In the genomic region with DNA sequence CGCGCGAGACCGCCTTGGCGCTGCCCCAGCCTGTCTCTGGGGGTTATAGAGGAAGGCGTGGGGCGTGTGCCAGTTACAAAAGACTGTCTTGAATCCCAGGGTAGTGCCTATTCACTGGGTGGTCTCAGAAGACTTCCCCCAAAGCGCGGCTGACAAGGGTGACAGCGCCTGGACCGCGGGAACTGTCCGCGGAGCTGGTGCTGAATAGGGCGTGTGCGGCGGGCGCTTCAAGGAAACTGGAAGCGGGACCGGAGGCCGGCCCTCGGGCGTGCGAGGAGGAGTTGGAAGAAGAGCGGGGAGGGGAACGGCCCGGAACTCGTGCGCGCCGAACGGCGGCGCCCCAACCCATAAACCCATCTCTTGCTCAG, we compare ENCODE assay signal across 1 cellular context.
TF ChIP-seq lines count a peak whose summit lies in the region.

No MANE protein-coding gene starts in this region.

TF ChIP-seq in WTC11, 78 proteins besides CTCF, POLR2A, EP300 and RAD21 (continued from another document and continues in another):
- TF ChIP-seq, protein P1, sequence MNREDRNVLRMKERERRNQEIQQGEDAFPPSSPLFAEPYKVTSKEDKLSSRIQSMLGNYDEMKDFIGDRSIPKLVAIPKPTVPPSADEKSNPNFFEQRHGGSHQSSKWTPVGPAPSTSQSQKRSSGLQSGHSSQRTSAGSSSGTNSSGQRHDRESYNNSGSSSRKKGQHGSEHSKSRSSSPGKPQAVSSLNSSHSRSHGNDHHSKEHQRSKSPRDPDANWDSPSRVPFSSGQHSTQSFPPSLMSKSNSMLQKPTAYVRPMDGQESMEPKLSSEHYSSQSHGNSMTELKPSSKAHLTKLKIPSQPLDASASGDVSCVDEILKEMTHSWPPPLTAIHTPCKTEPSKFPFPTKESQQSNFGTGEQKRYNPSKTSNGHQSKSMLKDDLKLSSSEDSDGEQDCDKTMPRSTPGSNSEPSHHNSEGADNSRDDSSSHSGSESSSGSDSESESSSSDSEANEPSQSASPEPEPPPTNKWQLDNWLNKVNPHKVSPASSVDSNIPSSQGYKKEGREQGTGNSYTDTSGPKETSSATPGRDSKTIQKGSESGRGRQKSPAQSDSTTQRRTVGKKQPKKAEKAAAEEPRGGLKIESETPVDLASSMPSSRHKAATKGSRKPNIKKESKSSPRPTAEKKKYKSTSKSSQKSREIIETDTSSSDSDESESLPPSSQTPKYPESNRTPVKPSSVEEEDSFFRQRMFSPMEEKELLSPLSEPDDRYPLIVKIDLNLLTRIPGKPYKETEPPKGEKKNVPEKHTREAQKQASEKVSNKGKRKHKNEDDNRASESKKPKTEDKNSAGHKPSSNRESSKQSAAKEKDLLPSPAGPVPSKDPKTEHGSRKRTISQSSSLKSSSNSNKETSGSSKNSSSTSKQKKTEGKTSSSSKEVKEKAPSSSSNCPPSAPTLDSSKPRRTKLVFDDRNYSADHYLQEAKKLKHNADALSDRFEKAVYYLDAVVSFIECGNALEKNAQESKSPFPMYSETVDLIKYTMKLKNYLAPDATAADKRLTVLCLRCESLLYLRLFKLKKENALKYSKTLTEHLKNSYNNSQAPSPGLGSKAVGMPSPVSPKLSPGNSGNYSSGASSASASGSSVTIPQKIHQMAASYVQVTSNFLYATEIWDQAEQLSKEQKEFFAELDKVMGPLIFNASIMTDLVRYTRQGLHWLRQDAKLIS (CRISPR knock-in tag; IDR thresholded peaks at IDR 0.05; ENCODE audit: borderline replicate concordance) = peak; percentile 51; the same call in 1 of the 2 replicates
- TF ChIP-seq NFATC4 (CRISPR knock-in tag; IDR thresholded peaks at IDR 0.05) (no peak), NFE2L1 (CRISPR knock-in tag; IDR thresholded peaks at IDR 0.05) (peak; percentile 63; the same call in 1 of the 2 replicates), SMAD4 (CRISPR knock-in tag; IDR thresholded peaks at IDR 0.05) (peak; percentile 51; the same call in 1 of the 2 replicates), NFYB (CRISPR knock-in tag; conservative IDR thresholded peaks at IDR 0.05; ENCODE audit: low read depth) (peak; percentile 38; the same call in 1 of the 2 replicates), RORB (CRISPR knock-in tag; IDR thresholded peaks at IDR 0.05) (no peak), CBFB (CRISPR knock-in tag; IDR thresholded peaks at IDR 0.05; ENCODE audit: low read depth) (no peak), KAT7 (CRISPR knock-in tag; IDR thresholded peaks at IDR 0.05; ENCODE audit: borderline replicate concordance) (no peak), TEAD1 (CRISPR knock-in tag; IDR thresholded peaks at IDR 0.05) (peak; percentile 55; the same call in 1 of the 2 replicates), ZNF138 (CRISPR knock-in tag; conservative IDR thresholded peaks at IDR 0.05) (no peak; the same call in 1 of the 2 replicates), GTF2I (CRISPR knock-in tag; conservative IDR thresholded peaks at IDR 0.05) (no peak), SMAD3 (CRISPR knock-in tag; IDR thresholded peaks at IDR 0.05; ENCODE audit: borderline replicate concordance) (peak; percentile 40; the same call in 1 of the 2 replicates), MYBL2 (CRISPR knock-in tag; IDR thresholded peaks at IDR 0.05) (peak; percentile 80; the same call in 1 of the 2 replicates), JAZF1 (CRISPR knock-in tag; IDR thresholded peaks at IDR 0.05) (no peak), TCF7 (CRISPR knock-in tag; IDR thresholded peaks at IDR 0.05; ENCODE audit: low read depth) (no peak)
- TF ChIP-seq, protein P2, sequence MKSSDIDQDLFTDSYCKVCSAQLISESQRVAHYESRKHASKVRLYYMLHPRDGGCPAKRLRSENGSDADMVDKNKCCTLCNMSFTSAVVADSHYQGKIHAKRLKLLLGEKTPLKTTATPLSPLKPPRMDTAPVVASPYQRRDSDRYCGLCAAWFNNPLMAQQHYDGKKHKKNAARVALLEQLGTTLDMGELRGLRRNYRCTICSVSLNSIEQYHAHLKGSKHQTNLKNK (CRISPR knock-in tag; IDR thresholded peaks at IDR 0.05) = no peak
- TF ChIP-seq, protein P3, sequence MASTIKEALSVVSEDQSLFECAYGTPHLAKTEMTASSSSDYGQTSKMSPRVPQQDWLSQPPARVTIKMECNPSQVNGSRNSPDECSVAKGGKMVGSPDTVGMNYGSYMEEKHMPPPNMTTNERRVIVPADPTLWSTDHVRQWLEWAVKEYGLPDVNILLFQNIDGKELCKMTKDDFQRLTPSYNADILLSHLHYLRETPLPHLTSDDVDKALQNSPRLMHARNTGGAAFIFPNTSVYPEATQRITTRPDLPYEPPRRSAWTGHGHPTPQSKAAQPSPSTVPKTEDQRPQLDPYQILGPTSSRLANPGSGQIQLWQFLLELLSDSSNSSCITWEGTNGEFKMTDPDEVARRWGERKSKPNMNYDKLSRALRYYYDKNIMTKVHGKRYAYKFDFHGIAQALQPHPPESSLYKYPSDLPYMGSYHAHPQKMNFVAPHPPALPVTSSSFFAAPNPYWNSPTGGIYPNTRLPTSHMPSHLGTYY (CRISPR knock-in tag; IDR thresholded peaks at IDR 0.05) = no peak
- TF ChIP-seq, protein P4, sequence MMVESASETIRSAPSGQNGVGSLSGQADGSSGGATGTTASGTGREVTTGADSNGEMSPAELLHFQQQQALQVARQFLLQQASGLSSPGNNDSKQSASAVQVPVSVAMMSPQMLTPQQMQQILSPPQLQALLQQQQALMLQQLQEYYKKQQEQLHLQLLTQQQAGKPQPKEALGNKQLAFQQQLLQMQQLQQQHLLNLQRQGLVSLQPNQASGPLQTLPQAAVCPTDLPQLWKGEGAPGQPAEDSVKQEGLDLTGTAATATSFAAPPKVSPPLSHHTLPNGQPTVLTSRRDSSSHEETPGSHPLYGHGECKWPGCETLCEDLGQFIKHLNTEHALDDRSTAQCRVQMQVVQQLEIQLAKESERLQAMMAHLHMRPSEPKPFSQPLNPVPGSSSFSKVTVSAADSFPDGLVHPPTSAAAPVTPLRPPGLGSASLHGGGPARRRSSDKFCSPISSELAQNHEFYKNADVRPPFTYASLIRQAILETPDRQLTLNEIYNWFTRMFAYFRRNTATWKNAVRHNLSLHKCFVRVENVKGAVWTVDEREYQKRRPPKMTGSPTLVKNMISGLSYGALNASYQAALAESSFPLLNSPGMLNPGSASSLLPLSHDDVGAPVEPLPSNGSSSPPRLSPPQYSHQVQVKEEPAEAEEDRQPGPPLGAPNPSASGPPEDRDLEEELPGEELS (CRISPR knock-in tag; IDR thresholded peaks at IDR 0.05) = peak; percentile 54; the same call in 1 of the 2 replicates
- TF ChIP-seq, protein P5, sequence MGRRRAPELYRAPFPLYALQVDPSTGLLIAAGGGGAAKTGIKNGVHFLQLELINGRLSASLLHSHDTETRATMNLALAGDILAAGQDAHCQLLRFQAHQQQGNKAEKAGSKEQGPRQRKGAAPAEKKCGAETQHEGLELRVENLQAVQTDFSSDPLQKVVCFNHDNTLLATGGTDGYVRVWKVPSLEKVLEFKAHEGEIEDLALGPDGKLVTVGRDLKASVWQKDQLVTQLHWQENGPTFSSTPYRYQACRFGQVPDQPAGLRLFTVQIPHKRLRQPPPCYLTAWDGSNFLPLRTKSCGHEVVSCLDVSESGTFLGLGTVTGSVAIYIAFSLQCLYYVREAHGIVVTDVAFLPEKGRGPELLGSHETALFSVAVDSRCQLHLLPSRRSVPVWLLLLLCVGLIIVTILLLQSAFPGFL (CRISPR knock-in tag; IDR thresholded peaks at IDR 0.05; ENCODE audit: borderline replicate concordance) = no peak
- TF ChIP-seq, protein P6, sequence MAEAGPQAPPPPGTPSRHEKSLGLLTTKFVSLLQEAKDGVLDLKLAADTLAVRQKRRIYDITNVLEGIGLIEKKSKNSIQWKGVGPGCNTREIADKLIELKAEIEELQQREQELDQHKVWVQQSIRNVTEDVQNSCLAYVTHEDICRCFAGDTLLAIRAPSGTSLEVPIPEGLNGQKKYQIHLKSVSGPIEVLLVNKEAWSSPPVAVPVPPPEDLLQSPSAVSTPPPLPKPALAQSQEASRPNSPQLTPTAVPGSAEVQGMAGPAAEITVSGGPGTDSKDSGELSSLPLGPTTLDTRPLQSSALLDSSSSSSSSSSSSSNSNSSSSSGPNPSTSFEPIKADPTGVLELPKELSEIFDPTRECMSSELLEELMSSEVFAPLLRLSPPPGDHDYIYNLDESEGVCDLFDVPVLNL (CRISPR knock-in tag; IDR thresholded peaks at IDR 0.05; ENCODE audit: borderline replicate concordance, low read depth) = 0 out of 2 replicates have a peak, but pooled peaks have one; percentile 21
- TF ChIP-seq, protein P7, sequence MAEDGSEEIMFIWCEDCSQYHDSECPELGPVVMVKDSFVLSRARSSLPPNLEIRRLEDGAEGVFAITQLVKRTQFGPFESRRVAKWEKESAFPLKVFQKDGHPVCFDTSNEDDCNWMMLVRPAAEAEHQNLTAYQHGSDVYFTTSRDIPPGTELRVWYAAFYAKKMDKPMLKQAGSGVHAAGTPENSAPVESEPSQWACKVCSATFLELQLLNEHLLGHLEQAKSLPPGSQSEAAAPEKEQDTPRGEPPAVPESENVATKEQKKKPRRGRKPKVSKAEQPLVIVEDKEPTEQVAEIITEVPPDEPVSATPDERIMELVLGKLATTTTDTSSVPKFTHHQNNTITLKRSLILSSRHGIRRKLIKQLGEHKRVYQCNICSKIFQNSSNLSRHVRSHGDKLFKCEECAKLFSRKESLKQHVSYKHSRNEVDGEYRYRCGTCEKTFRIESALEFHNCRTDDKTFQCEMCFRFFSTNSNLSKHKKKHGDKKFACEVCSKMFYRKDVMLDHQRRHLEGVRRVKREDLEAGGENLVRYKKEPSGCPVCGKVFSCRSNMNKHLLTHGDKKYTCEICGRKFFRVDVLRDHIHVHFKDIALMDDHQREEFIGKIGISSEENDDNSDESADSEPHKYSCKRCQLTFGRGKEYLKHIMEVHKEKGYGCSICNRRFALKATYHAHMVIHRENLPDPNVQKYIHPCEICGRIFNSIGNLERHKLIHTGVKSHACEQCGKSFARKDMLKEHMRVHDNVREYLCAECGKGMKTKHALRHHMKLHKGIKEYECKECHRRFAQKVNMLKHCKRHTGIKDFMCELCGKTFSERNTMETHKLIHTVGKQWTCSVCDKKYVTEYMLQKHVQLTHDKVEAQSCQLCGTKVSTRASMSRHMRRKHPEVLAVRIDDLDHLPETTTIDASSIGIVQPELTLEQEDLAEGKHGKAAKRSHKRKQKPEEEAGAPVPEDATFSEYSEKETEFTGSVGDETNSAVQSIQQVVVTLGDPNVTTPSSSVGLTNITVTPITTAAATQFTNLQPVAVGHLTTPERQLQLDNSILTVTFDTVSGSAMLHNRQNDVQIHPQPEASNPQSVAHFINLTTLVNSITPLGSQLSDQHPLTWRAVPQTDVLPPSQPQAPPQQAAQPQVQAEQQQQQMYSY (CRISPR knock-in tag; IDR thresholded peaks at IDR 0.05) = no peak
- TF ChIP-seq, protein P8, sequence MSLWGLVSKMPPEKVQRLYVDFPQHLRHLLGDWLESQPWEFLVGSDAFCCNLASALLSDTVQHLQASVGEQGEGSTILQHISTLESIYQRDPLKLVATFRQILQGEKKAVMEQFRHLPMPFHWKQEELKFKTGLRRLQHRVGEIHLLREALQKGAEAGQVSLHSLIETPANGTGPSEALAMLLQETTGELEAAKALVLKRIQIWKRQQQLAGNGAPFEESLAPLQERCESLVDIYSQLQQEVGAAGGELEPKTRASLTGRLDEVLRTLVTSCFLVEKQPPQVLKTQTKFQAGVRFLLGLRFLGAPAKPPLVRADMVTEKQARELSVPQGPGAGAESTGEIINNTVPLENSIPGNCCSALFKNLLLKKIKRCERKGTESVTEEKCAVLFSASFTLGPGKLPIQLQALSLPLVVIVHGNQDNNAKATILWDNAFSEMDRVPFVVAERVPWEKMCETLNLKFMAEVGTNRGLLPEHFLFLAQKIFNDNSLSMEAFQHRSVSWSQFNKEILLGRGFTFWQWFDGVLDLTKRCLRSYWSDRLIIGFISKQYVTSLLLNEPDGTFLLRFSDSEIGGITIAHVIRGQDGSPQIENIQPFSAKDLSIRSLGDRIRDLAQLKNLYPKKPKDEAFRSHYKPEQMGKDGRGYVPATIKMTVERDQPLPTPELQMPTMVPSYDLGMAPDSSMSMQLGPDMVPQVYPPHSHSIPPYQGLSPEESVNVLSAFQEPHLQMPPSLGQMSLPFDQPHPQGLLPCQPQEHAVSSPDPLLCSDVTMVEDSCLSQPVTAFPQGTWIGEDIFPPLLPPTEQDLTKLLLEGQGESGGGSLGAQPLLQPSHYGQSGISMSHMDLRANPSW (CRISPR knock-in tag; conservative IDR thresholded peaks at IDR 0.05; ENCODE audit: low read depth) = no peak
- TF ChIP-seq, protein P9, sequence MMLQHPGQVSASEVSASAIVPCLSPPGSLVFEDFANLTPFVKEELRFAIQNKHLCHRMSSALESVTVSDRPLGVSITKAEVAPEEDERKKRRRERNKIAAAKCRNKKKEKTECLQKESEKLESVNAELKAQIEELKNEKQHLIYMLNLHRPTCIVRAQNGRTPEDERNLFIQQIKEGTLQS (CRISPR knock-in tag; conservative IDR thresholded peaks at IDR 0.05) = no peak
- TF ChIP-seq, protein P10, sequence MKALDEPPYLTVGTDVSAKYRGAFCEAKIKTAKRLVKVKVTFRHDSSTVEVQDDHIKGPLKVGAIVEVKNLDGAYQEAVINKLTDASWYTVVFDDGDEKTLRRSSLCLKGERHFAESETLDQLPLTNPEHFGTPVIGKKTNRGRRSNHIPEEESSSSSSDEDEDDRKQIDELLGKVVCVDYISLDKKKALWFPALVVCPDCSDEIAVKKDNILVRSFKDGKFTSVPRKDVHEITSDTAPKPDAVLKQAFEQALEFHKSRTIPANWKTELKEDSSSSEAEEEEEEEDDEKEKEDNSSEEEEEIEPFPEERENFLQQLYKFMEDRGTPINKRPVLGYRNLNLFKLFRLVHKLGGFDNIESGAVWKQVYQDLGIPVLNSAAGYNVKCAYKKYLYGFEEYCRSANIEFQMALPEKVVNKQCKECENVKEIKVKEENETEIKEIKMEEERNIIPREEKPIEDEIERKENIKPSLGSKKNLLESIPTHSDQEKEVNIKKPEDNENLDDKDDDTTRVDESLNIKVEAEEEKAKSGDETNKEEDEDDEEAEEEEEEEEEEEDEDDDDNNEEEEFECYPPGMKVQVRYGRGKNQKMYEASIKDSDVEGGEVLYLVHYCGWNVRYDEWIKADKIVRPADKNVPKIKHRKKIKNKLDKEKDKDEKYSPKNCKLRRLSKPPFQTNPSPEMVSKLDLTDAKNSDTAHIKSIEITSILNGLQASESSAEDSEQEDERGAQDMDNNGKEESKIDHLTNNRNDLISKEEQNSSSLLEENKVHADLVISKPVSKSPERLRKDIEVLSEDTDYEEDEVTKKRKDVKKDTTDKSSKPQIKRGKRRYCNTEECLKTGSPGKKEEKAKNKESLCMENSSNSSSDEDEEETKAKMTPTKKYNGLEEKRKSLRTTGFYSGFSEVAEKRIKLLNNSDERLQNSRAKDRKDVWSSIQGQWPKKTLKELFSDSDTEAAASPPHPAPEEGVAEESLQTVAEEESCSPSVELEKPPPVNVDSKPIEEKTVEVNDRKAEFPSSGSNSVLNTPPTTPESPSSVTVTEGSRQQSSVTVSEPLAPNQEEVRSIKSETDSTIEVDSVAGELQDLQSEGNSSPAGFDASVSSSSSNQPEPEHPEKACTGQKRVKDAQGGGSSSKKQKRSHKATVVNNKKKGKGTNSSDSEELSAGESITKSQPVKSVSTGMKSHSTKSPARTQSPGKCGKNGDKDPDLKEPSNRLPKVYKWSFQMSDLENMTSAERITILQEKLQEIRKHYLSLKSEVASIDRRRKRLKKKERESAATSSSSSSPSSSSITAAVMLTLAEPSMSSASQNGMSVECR (CRISPR knock-in tag; IDR thresholded peaks at IDR 0.05; ENCODE audit: borderline replicate concordance) = peak; percentile 88; the same call in 1 of the 2 replicates
